26 cellular contexts compared by ENCODE assay signal in genomic region chr14:60859525-60859924, GRCh38.
A peak's percentile ranks its signal among the peaks of the same experiment; 100 is the strongest.
DNase-seq lines count a peak whose midpoint lies in the region; ATAC-seq and TF ChIP-seq lines count a peak whose summit lies in the region.
"Had no signal": no experiment of that assay in that cellular context is flagged by ENCODE, and none has a peak within 500 bp of the region (broad histone marks: within the 10 kb centered on the region; RNA-seq: fewer than 3 reads in every experiment).

No MANE protein-coding gene starts in this region.

- CTCF ChIA-PET in PC-3 (lab: Charles Lee): no interaction called here

- peak overlapping the region in 1 of 2 donors; percentile 25 for H3K27ac Mint-ChIP-seq in natural killer cell treated with Interleukin-12 subunit alpha and Interleukin-12 subunit beta and Interleukin-15 and Interleukin-18, amount 100 ng/mL, for 72 hours
- H3K27ac Mint-ChIP-seq in natural killer cell: no peak overlapping the region
- H3K27ac Mint-ChIP-seq: CD4-positive, alpha-beta memory T cell had no signal

- no peaks in the 10 kb centered on the region for H4K20me1 ChIP-seq in PC-3 (ENCODE audit: low read length)
- H4K20me1 ChIP-seq: BLaER1 treated with 17β-estradiol and CSF1 and Interleukin-3, amounts not matched to agents 10 nM and 100 nM had no signal

- no peaks in the 10 kb centered on the region for H3K27me3 Mint-ChIP-seq in natural killer cell treated with Interleukin-12 subunit alpha and Interleukin-12 subunit beta and Interleukin-15 and Interleukin-18, amount 100 ng/mL, for 72 hours
- no peaks in the 10 kb centered on the region for H3K27me3 Mint-ChIP-seq in natural killer cell (ENCODE audit: low read depth in 2 of 2)
- H3K27me3 Mint-ChIP-seq: CD4-positive, alpha-beta memory T cell had no signal

- no peak overlapping the region for H3K27ac ChIP-seq in PC-3 (ENCODE audit: low read length)
- H3K27ac ChIP-seq: 22Rv1; BLaER1 treated with 17β-estradiol and CSF1 and Interleukin-3, amounts not matched to agents 10 nM and 100 nM; KMS-11; Peyer's patch had no signal

- H3K9ac ChIP-seq in adipocyte (ENCODE audit: low read length): no peak overlapping the region
- H3K9ac ChIP-seq in PC-3 (ENCODE audit: low read length): no peak overlapping the region
- H3K9ac ChIP-seq: BLaER1 treated with 17β-estradiol and CSF1 and Interleukin-3, amounts not matched to agents 10 nM and 100 nM; KMS-11 had no signal

- H3K4me1 Mint-ChIP-seq in natural killer cell treated with Interleukin-12 subunit alpha and Interleukin-12 subunit beta and Interleukin-15 and Interleukin-18, amount 100 ng/mL, for 72 hours (ENCODE audit: low read depth in 2 of 2): peaks cover 6 to 19% of the 10 kb centered on the region in 2 donors
- peaks cover 2 to 3% of the 10 kb centered on the region in 2 donors for H3K4me1 Mint-ChIP-seq in natural killer cell
- H3K4me1 Mint-ChIP-seq: CD4-positive, alpha-beta memory T cell had no signal

- H3F3A ChIP-seq in PC-3 (ENCODE audit: low read length, unreplicated experiment): no peaks in the 10 kb centered on the region

- POLR2A ChIA-PET in PC-3 (lab: Charles Lee; ENCODE audit: unreplicated experiment): interaction anchor here (0.5 kb wide), 1 partner anchor 208 kb away, joined by 4 read pairs; no protein-coding TSS in a partner anchor

- H3K4me3 ChIP-seq in adipocyte (ENCODE audit: low read length): no peak overlapping the region
- no peak overlapping the region for H3K4me3 ChIP-seq in PC-3 (ENCODE audit: low read length)
- H3K4me3 ChIP-seq: BLaER1 treated with 17β-estradiol and CSF1 and Interleukin-3, amounts not matched to agents 10 nM and 100 nM; Peyer's patch had no signal

- H3K4me2 ChIP-seq in PC-3 (ENCODE audit: low read length): no peak overlapping the region
- H3K4me2 ChIP-seq: BLaER1 treated with 17β-estradiol and CSF1 and Interleukin-3, amounts not matched to agents 10 nM and 100 nM; KMS-11 had no signal

- H3K36me3 Mint-ChIP-seq in natural killer cell treated with Interleukin-12 subunit alpha and Interleukin-12 subunit beta and Interleukin-15 and Interleukin-18, amount 100 ng/mL, for 72 hours: peaks cover 22% of the 10 kb centered on the region
- peaks cover 5% of the 10 kb centered on the region for H3K36me3 Mint-ChIP-seq in natural killer cell

- H3K9me2 ChIP-seq in PC-3 (replicated peaks; ENCODE audit: low read length): no peaks in the 10 kb centered on the region

- H3K27me3 ChIP-seq in adipocyte (replicated peaks; ENCODE audit: control insufficient read depth, insufficient read depth, low read length) (no peaks in the 10 kb centered on the region), PC-3 (ENCODE audit: low read length) (no peaks in the 10 kb centered on the region)
- H3K27me3 ChIP-seq: BLaER1 treated with 17β-estradiol and CSF1 and Interleukin-3, amounts not matched to agents 10 nM and 100 nM; Peyer's patch had no signal

- intact Hi-C loops in natural killer cell (cut with micrococcal nuclease) (no loop called here), PC-3 (cut with micrococcal nuclease) (no loop called here)

- H3K36me3 ChIP-seq in adipocyte (ENCODE audit: control insufficient read depth, insufficient read depth, low read length, severe bottlenecking) (peaks cover 6% of the 10 kb centered on the region), PC-3 (ENCODE audit: low read depth, low read length) (no peaks in the 10 kb centered on the region)
- H3K36me3 ChIP-seq: Peyer's patch had no signal

- DNase-seq in activated CD4-positive, CD25-positive, alpha-beta regulatory T cell (lab: John Stamatoyannopoulos, UW): no peak
- DNase-seq in natural killer cell treated with Interleukin-12 subunit alpha and Interleukin-12 subunit beta and Interleukin-15 and Interleukin-18, amount 100 ng/mL, for 72 hours (ENCODE audit: low spot score): no peak
- DNase-seq in natural killer cell (no peak), adipocyte (ENCODE audit: low read depth) (peak; percentile 51), NCI-H2107 (lab: John Stamatoyannopoulos, UW) (no peak), PC-3 (no peak)
- DNase-seq: ACHN; Caco-2; CD4-positive, alpha-beta memory T cell; DMS 273 treated with DMSO at 0.1 percent for 48 hours; DND-41; GOT3; HCEC 1CT; IMR-90; NCI-H1105; NCI-H146; NCI-H2029; NCI-H226; NCI-H510A treated with DMSO at 0.1 percent for 48 hours; NCI-H748 treated with DMSO at 0.1 percent for 48 hours; Peyer's patch had no signal

- peak overlapping the region; percentile 40 for H3K4me3 Mint-ChIP-seq in natural killer cell treated with Interleukin-12 subunit alpha and Interleukin-12 subunit beta and Interleukin-15 and Interleukin-18, amount 100 ng/mL, for 72 hours
- no peak overlapping the region for H3K4me3 Mint-ChIP-seq in natural killer cell
- H3K4me3 Mint-ChIP-seq: CD4-positive, alpha-beta memory T cell had no signal

- H3K79me2 ChIP-seq in PC-3 (ENCODE audit: low read length): 0 out of 2 replicates have a peak, but pooled peaks cover 6% of the 10 kb centered on the region

- peak; percentile 24 to 38 for ATAC-seq in activated CD4-positive, CD25-positive, alpha-beta regulatory T cell treated with anti-CD3 and anti-CD28 coated beads, Interleukin-2, amount 50 U/mL, for 24 hours
- peak; percentile 79 to 92 for ATAC-seq in natural killer cell treated with Interleukin-12 subunit alpha and Interleukin-12 subunit beta and Interleukin-15 and Interleukin-18, amount 100 ng/mL, for 72 hours
- ATAC-seq in natural killer cell (no peak), GM18502 (IDR thresholded peaks at IDR 0.05; ENCODE audit: poor library complexity, unreplicated experiment) (no peak), PC-3 (no peak)

- no TSS peak for BruUV-seq in PC-3 (replicated peaks; lab: Mats Ljungman, UMichigan)

- no peak overlapping the region for H2AFZ ChIP-seq in PC-3 (ENCODE audit: low read length)

- no peaks in the 10 kb centered on the region for H3K9me3 Mint-ChIP-seq in natural killer cell treated with Interleukin-12 subunit alpha and Interleukin-12 subunit beta and Interleukin-15 and Interleukin-18, amount 100 ng/mL, for 72 hours
- peaks cover 0 to 3% of the 10 kb centered on the region in 2 donors for H3K9me3 Mint-ChIP-seq in natural killer cell

- TF ChIP-seq CTCF in natural killer cell (IDR thresholded peaks at IDR 0.05): no peak
- TF ChIP-seq CTCF in PC-3 (conservative IDR thresholded peaks at IDR 0.05; ENCODE audit: low read depth, low read length): no peak

- H3K4me1 ChIP-seq in adipocyte (ENCODE audit: control insufficient read depth, insufficient read depth, low read length) (peaks cover 27% of the 10 kb centered on the region), PC-3 (ENCODE audit: insufficient read depth, low read length) (peaks cover 15% of the 10 kb centered on the region)

- H3K9me3 ChIP-seq in adipocyte (ENCODE audit: control insufficient read depth, low read length) (no peaks in the 10 kb centered on the region), PC-3 (ENCODE audit: low read length) (no peaks in the 10 kb centered on the region)
- H3K9me3 ChIP-seq: Caco-2, Peyer's patch had no signal

Comparison
In these comparisons a context has a peak if more than half of its experiments do, and no peak if none do; other contexts are left out.
1. ATAC-seq: peak in activated CD4-positive, CD25-positive, alpha-beta regulatory T cell treated with anti-CD3 and anti-CD28 coated beads, Interleukin-2, amount 50 U/mL, for 24 hours (2 of 2) and natural killer cell treated with Interleukin-12 subunit alpha and Interleukin-12 subunit beta and Interleukin-15 and Interleukin-18, amount 100 ng/mL, for 72 hours (2 of 2); none in natural killer cell (0 of 3), GM18502 (single experiment) and PC-3 (single experiment).